In the genomic region with DNA sequence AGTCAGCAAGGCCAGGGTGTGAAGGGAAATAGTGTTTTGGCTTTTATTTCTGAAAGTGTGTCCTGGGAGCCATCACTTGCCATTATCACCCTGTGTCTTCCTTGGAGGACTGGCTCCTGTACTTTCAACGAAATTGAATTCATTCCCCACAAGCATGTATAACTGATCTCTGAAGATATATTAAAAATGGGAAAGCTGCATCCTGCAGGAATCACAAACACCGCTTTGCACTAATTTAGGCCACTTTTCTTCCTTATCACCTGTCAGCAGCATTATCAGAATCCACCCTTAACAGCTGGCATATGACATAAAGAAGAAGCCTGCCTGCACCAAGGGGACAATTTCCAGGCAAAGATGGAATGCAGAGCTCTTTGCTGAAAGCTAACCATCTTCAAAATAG, we compare ENCODE assay signal across 30 cellular contexts. TPM values are rescaled to one million over a fixed set of nuclear protein-coding genes. Genes with fewer than 3 reads are reported as not detected.
DNase-seq lines count a peak whose midpoint lies in the region; ATAC-seq, FAIRE-seq and TF ChIP-seq lines count a peak whose summit lies in the region.
"Had no signal": no experiment of that assay in that cellular context is flagged by ENCODE, and none has a peak within 500 bp of the region (broad histone marks: within the 10 kb centered on the region; RNA-seq: fewer than 3 reads in every experiment).

No MANE protein-coding gene starts in this region.

- H3K4ac ChIP-seq in H9 (ENCODE audit: low read depth, low read length) (no peak overlapping the region), H1 (replicated peaks; ENCODE audit: insufficient read length, low read depth, low read length) (no peak overlapping the region)

- no CpG with 5 or more reads among the region's 2 CpGs for WGBS in H9 (ENCODE audit: extremely low coverage, insufficient read length, low lambda C conversion rate)
- WGBS in SK-N-SH (ENCODE audit: low lambda C conversion rate) = 44% methylated on average over 2 of the region's 2 CpGs
- WGBS in H1 (ENCODE audit: extremely low coverage in 1 of 2, insufficient coverage in 1 of 2, insufficient read length in 1 of 2, insufficient replicate concordance in 2 of 2, low coverage in 1 of 2, low lambda C conversion rate in 2 of 2, missing lambda C conversion rate in 1 of 2), 2 experiments = 92% methylated on average over 2 of the region's 2 CpGs; no CpG with 5 or more reads in 1 of the 2 experiments

- TF ChIP-seq EP300 in SK-N-SH (IDR thresholded peaks at IDR 0.05; ENCODE audit: borderline replicate concordance in 1 of 2, low read depth in 1 of 2, low read length in 1 of 2) = peak in 1 of 2 experiments; percentile 97; a peak in 2 of 4 replicates
- no peak for TF ChIP-seq EP300 in H1 (IDR thresholded peaks at IDR 0.05; ENCODE audit: borderline replicate concordance in 1 of 2, low read depth in 2 of 2, low read length in 2 of 2)

- no peak for TF ChIP-seq POLR2A in H1 (IDR thresholded peaks at IDR 0.05; ENCODE audit: control extremely low read depth in 1 of 2, low read depth in 2 of 2, low read length in 2 of 2)

- H3K27ac ChIP-seq in H9 (ENCODE audit: insufficient read length, low read depth, low read length) (no peak overlapping the region), SK-N-SH (ENCODE audit: low read depth in 2 of 2, low read length in 1 of 2) (peak overlapping the region in 1 of 2 experiments; percentile 71; a peak in 2 of 4 replicates), H1 (ENCODE audit: low read depth, low read length) (no peak overlapping the region), osteoblast (ENCODE audit: low read depth, low read length) (no peak overlapping the region)
- H3K27ac ChIP-seq: BLaER1 treated with 17β-estradiol and CSF1 and Interleukin-3, amounts not matched to agents 10 nM and 100 nM; C4-2B had no signal

- H2AK5ac ChIP-seq in H9 (ENCODE audit: insufficient read length, low read length) = peak overlapping the region; percentile 66
- peak overlapping the region; percentile 82; the same call in 1 of the 2 replicates for H2AK5ac ChIP-seq in H1 (ENCODE audit: low read depth, low read length)

- H3T11ph ChIP-seq in H9 (ENCODE audit: low read length) = no peak overlapping the region

- H4K5ac ChIP-seq in H9 (ENCODE audit: insufficient read length, low read depth, low read length) (no peak overlapping the region), H1 (ENCODE audit: insufficient read length, low read depth, low read length) (no peak overlapping the region)

- H3K4me3 Mint-ChIP-seq in H9 = no peak overlapping the region
- H3K4me3 Mint-ChIP-seq in activated CD4-positive, alpha-beta T cell treated with anti-CD3 and anti-CD28 coated beads for 36 hours = no peak overlapping the region
- no peak overlapping the region for H3K4me3 Mint-ChIP-seq in stimulated activated memory B cell treated with anti-CD40 and anti-IgM and Interleukin-4, amounts not matched to agents 10 μg/mL and 1 μg/mL and 100 μg/mL, for 72 hours
- H3K4me3 Mint-ChIP-seq in WTC11 = no peak overlapping the region
- H3K4me3 Mint-ChIP-seq: CD4-positive, alpha-beta memory T cell; CD4-positive, CD25-positive, alpha-beta regulatory T cell; CD8-positive, alpha-beta memory T cell had no signal

- H2BK5ac ChIP-seq in H9 (ENCODE audit: insufficient read length, low read length) (no peak overlapping the region), H1 (ENCODE audit: low read depth, low read length) (no peak overlapping the region; the same call in 1 of the 2 replicates)

- intact Hi-C loops in activated CD4-positive, alpha-beta T cell treated with anti-CD3 and anti-CD28 coated beads for 36 hours (cut with DNase I, micrococcal nuclease) = no loop called here

- peaks cover 0 to 2% (median 0%) of the 10 kb centered on the region in 3 experiments; a peak in 3 of 7 replicates for H3K36me3 Mint-ChIP-seq in H9 (ENCODE audit: insufficient read depth in 1 of 3, low read depth in 3 of 3)
- no peaks in the 10 kb centered on the region for H3K36me3 Mint-ChIP-seq in activated CD4-positive, alpha-beta T cell treated with anti-CD3 and anti-CD28 coated beads for 36 hours (ENCODE audit: low read depth)
- no peaks in the 10 kb centered on the region for H3K36me3 Mint-ChIP-seq in stimulated activated memory B cell treated with anti-CD40 and anti-IgM and Interleukin-4, amounts not matched to agents 10 μg/mL and 1 μg/mL and 100 μg/mL, for 72 hours
- no peaks in the 10 kb centered on the region; the same call in 1 of the 2 replicates for H3K36me3 Mint-ChIP-seq in WTC11
- H3K36me3 Mint-ChIP-seq: CD4-positive, alpha-beta memory T cell; CD4-positive, CD25-positive, alpha-beta regulatory T cell; CD8-positive, alpha-beta memory T cell had no signal

- H3K27me3 Mint-ChIP-seq in H9 (ENCODE audit: low read depth) = peaks cover 88% of the 10 kb centered on the region
- peaks cover 8% of the 10 kb centered on the region for H3K27me3 Mint-ChIP-seq in activated CD4-positive, alpha-beta T cell treated with anti-CD3 and anti-CD28 coated beads for 36 hours
- H3K27me3 Mint-ChIP-seq in stimulated activated memory B cell treated with anti-CD40 and anti-IgM and Interleukin-4, amounts not matched to agents 10 μg/mL and 1 μg/mL and 100 μg/mL, for 72 hours = no peaks in the 10 kb centered on the region
- H3K27me3 Mint-ChIP-seq in WTC11 (ENCODE audit: low read depth) = peaks cover 73% of the 10 kb centered on the region
- H3K27me3 Mint-ChIP-seq: CD4-positive, CD25-positive, alpha-beta regulatory T cell; CD8-positive, alpha-beta memory T cell had no signal

- H3K14ac ChIP-seq in H9 (ENCODE audit: insufficient read depth, low read length) = no peak overlapping the region
- no peak overlapping the region for H3K14ac ChIP-seq in H1 (ENCODE audit: insufficient read length)

- H3K9me2 ChIP-seq in SK-N-SH = no peaks in the 10 kb centered on the region

- H3K9me3 Mint-ChIP-seq in H9 = peaks cover 0 to 2% of the 10 kb centered on the region in 2 experiments; a peak in 1 of 5 replicates
- H3K9me3 Mint-ChIP-seq in activated CD4-positive, alpha-beta T cell treated with anti-CD3 and anti-CD28 coated beads for 36 hours (ENCODE audit: low read depth) = no peaks in the 10 kb centered on the region
- peaks cover 2% of the 10 kb centered on the region for H3K9me3 Mint-ChIP-seq in stimulated activated memory B cell treated with anti-CD40 and anti-IgM and Interleukin-4, amounts not matched to agents 10 μg/mL and 1 μg/mL and 100 μg/mL, for 72 hours
- no peaks in the 10 kb centered on the region; the same call in 1 of the 2 replicates for H3K9me3 Mint-ChIP-seq in WTC11

- H3K18ac ChIP-seq in H9 (ENCODE audit: insufficient read length, low read depth, low read length) (no peak overlapping the region), H1 (ENCODE audit: extremely low read depth, low read length) (no peak overlapping the region)

- H4K20me1 ChIP-seq in H9 (ENCODE audit: control insufficient read depth, insufficient read depth, insufficient read length) (no peaks in the 10 kb centered on the region), SK-N-SH (ENCODE audit: insufficient read depth) (no peaks in the 10 kb centered on the region), H1 (replicated peaks in 1 of 2; ENCODE audit: control insufficient read depth in 1 of 2, insufficient read depth in 2 of 2, low read length in 2 of 2) (no peaks in the 10 kb centered on the region), osteoblast (ENCODE audit: insufficient read depth, low read length) (no peaks in the 10 kb centered on the region)
- H4K20me1 ChIP-seq: BLaER1 treated with 17β-estradiol and CSF1 and Interleukin-3, amounts not matched to agents 10 nM and 100 nM had no signal

- H2BK12ac ChIP-seq in H9 (ENCODE audit: insufficient read length, low read depth, low read length) = peak overlapping the region; percentile 7
- H2BK12ac ChIP-seq in H1 (ENCODE audit: low read depth, low read length) = peak overlapping the region; percentile 41

- H3K23me2 ChIP-seq in H9 (ENCODE audit: insufficient read length, low read depth, low read length, poor library complexity, severe bottlenecking) = no peaks in the 10 kb centered on the region
- H3K23me2 ChIP-seq in H1 (ENCODE audit: low read depth, low read length) = no peaks in the 10 kb centered on the region

- POLR2A ChIA-PET in SK-N-SH (lab: Yijun Ruan, JAX) = interaction anchor here (1.7 to 2.0 kb wide), 2 partner anchors 38 to 56 kb away, joined by 5 to 7 read pairs; a partner anchor contains a TSS
- POLR2A ChIA-PET in H1 (lab: Charles Lee; ENCODE audit: partially characterized antibody) = no interaction called here
- POLR2A ChIA-PET in activated CD4-positive, alpha-beta T cell treated with anti-CD3 and anti-CD28 coated beads for 36 hours (lab: Charles Lee) = no interaction called here
- POLR2A ChIA-PET in WTC11 (lab: Charles Lee) = no interaction called here

- H3K79me2 ChIP-seq in H9 (ENCODE audit: insufficient read depth, low read length) = no peaks in the 10 kb centered on the region; the same call in 1 of the 2 replicates
- no peaks in the 10 kb centered on the region for H3K79me2 ChIP-seq in SK-N-SH (ENCODE audit: insufficient read depth)
- H3K79me2 ChIP-seq in H1 (ENCODE audit: control insufficient read depth in 1 of 2, insufficient read depth in 2 of 2, low read length in 2 of 2) = no peaks in the 10 kb centered on the region
- H3K79me2 ChIP-seq in osteoblast (ENCODE audit: insufficient read depth, low read length) = no peaks in the 10 kb centered on the region

- H3K79me1 ChIP-seq in H9 (ENCODE audit: insufficient read depth, low read depth, low read length, poor library complexity, severe bottlenecking) = no peaks in the 10 kb centered on the region
- H3K79me1 ChIP-seq in H1 (ENCODE audit: low read depth, low read length) = no peaks in the 10 kb centered on the region

- H3F3A ChIP-seq in SK-N-SH (replicated peaks; ENCODE audit: insufficient read depth) = no peaks in the 10 kb centered on the region

- no peak overlapping the region for H2BK20ac ChIP-seq in H9 (ENCODE audit: low read depth, low read length, poor library complexity, severe bottlenecking)
- H2BK20ac ChIP-seq in H1 (ENCODE audit: low read length) = no peak overlapping the region; the same call in 1 of the 2 replicates

- H3K23ac ChIP-seq in H9 (ENCODE audit: insufficient read length, low read depth, low read length) = no peak overlapping the region
- H3K23ac ChIP-seq in H1 (ENCODE audit: insufficient read length) = no peak overlapping the region

- H3K27ac Mint-ChIP-seq in H9 = peak overlapping the region in 1 of 3 experiments; percentile 68; a peak in 1 of 7 replicates
- H3K27ac Mint-ChIP-seq in activated CD4-positive, alpha-beta T cell treated with anti-CD3 and anti-CD28 coated beads for 36 hours = no peak overlapping the region
- H3K27ac Mint-ChIP-seq in stimulated activated memory B cell treated with anti-CD40 and anti-IgM and Interleukin-4, amounts not matched to agents 10 μg/mL and 1 μg/mL and 100 μg/mL, for 72 hours = no peak overlapping the region
- no peak overlapping the region for H3K27ac Mint-ChIP-seq in WTC11
- H3K27ac Mint-ChIP-seq: CD4-positive, alpha-beta memory T cell; CD4-positive, CD25-positive, alpha-beta regulatory T cell; CD8-positive, alpha-beta memory T cell had no signal

- H3K4me3 ChIP-seq in SK-N-SH (ENCODE audit: low read depth in 2 of 2, low read length in 1 of 2) (no peak overlapping the region), H1 (ENCODE audit: extremely low read depth in 1 of 4, insufficient read depth in 2 of 4, low read depth in 3 of 4, low read length in 4 of 4) (no peak overlapping the region), osteoblast (ENCODE audit: insufficient read depth, low read length) (no peak overlapping the region)
- H3K4me3 ChIP-seq: BLaER1 treated with 17β-estradiol and CSF1 and Interleukin-3, amounts not matched to agents 10 nM and 100 nM; GM12878 had no signal

- peaks cover 21% of the 10 kb centered on the region; the same call in 1 of the 2 replicates for H3K4me1 ChIP-seq in H9 (ENCODE audit: insufficient read depth, low read length)
- H3K4me1 ChIP-seq in SK-N-SH (ENCODE audit: control insufficient read depth in 1 of 2, insufficient read depth in 2 of 2, low read depth in 1 of 2, low read length in 1 of 2) = peaks cover 0 to 36% of the 10 kb centered on the region in 2 experiments; a peak in 2 of 4 replicates
- H3K4me1 ChIP-seq in H1 (replicated peaks in 1 of 4; ENCODE audit: control insufficient read depth in 3 of 4, insufficient read depth in 4 of 4, low read length in 3 of 4) = peaks cover 13 to 35% (median 25%) of the 10 kb centered on the region in 4 experiments
- H3K4me1 ChIP-seq in osteoblast (ENCODE audit: insufficient read depth, low read length) = no peaks in the 10 kb centered on the region
- H3K4me1 ChIP-seq: BLaER1 treated with 17β-estradiol and CSF1 and Interleukin-3, amounts not matched to agents 10 nM and 100 nM had no signal

- H2AFZ ChIP-seq in H9 (ENCODE audit: low read length) (no peak overlapping the region), SK-N-SH (ENCODE audit: low read depth) (no peak overlapping the region), H1 (ENCODE audit: low read length) (no peak overlapping the region), osteoblast (ENCODE audit: low read length) (no peak overlapping the region)

- H4K8ac ChIP-seq in H9 (replicated peaks; ENCODE audit: insufficient read length, low read depth, low read length) (no peak overlapping the region), H1 (ENCODE audit: extremely low read depth, insufficient read depth, low read length) (no peak overlapping the region)

- peak; percentile 10 for TF ChIP-seq RAD21 in SK-N-SH (IDR thresholded peaks at IDR 0.05; ENCODE audit: low read length)
- no peak for TF ChIP-seq RAD21 in H1 (IDR thresholded peaks at IDR 0.05 in 1 of 2, conservative IDR thresholded peaks at IDR 0.05 in 1 of 2; ENCODE audit: low read depth in 2 of 2, low read length in 2 of 2)

- H3K4me1 Mint-ChIP-seq in H9 = peaks cover 42 to 49% of the 10 kb centered on the region in 2 experiments
- H3K4me1 Mint-ChIP-seq in activated CD4-positive, alpha-beta T cell treated with anti-CD3 and anti-CD28 coated beads for 36 hours = no peaks in the 10 kb centered on the region
- no peaks in the 10 kb centered on the region for H3K4me1 Mint-ChIP-seq in stimulated activated memory B cell treated with anti-CD40 and anti-IgM and Interleukin-4, amounts not matched to agents 10 μg/mL and 1 μg/mL and 100 μg/mL, for 72 hours
- H3K4me1 Mint-ChIP-seq in WTC11 = peaks cover 48% of the 10 kb centered on the region
- H3K4me1 Mint-ChIP-seq: CD4-positive, alpha-beta memory T cell; CD4-positive, CD25-positive, alpha-beta regulatory T cell; CD8-positive, alpha-beta memory T cell had no signal

- H4K91ac ChIP-seq in H9 (ENCODE audit: insufficient read length, low read depth, low read length) (no peak overlapping the region), H1 (replicated peaks; ENCODE audit: insufficient read length, low read length) (peak overlapping the region; percentile 20)

- H3K56ac ChIP-seq in H9 (ENCODE audit: insufficient read length, low read depth, low read length) (no peak overlapping the region), H1 (replicated peaks; ENCODE audit: insufficient read length, low read depth, low read length) (no peak overlapping the region)

- H3K9me3 ChIP-seq in H9 (ENCODE audit: control insufficient read depth, low read depth, low read length) (no peaks in the 10 kb centered on the region), SK-N-SH (no peaks in the 10 kb centered on the region), H1 (ENCODE audit: insufficient read depth in 2 of 2, low read depth in 1 of 2, low read length in 1 of 2) (0 out of 4 replicates have a peak, but pooled peaks cover 2 to 3% of the 10 kb centered on the region in 2 experiments), osteoblast (ENCODE audit: low read depth, low read length) (no peaks in the 10 kb centered on the region)
- H3K9me3 ChIP-seq: BLaER1 treated with 17β-estradiol and CSF1 and Interleukin-3, amounts not matched to agents 10 nM and 100 nM had no signal

- ATAC-seq in activated CD4-positive, alpha-beta T cell treated with anti-CD3 and anti-CD28 coated beads for 36 hours = no peak
- no peak for ATAC-seq in stimulated activated memory B cell treated with anti-CD40 and anti-IgM and Interleukin-4, amounts not matched to agents 10 μg/mL and 1 μg/mL and 100 μg/mL, for 72 hours
- no peak for ATAC-seq in WTC11
- no peak for ATAC-seq in HG02870 (IDR thresholded peaks at IDR 0.05; ENCODE audit: unreplicated experiment)
- ATAC-seq: GM12878 had no signal

- H2BK15ac ChIP-seq in H9 (ENCODE audit: low read depth, low read length) = no peak overlapping the region
- no peak overlapping the region for H2BK15ac ChIP-seq in H1 (ENCODE audit: low read length)

- FAIRE-seq in H1 (lab: Jason Lieb, UNC) = no peak
- FAIRE-seq: A204.1, GM12878, GM12892, GM18507 had no signal

- no peak for DNase-seq in H9
- DNase-seq in SK-N-SH = peak; percentile 53
- no peak for DNase-seq in H1 (ENCODE audit: low read depth in 1 of 2, low spot score in 2 of 2)
- DNase-seq in osteoblast (ENCODE audit: insufficient read length, low spot score, missing footprints) = peak; percentile 25
- no peak for DNase-seq in activated CD4-positive, alpha-beta T cell treated with anti-CD3 and anti-CD28 coated beads for 36 hours
- DNase-seq in WTC11 (ENCODE audit: low spot score) = no peak
- DNase-seq: 8988T; ACHN; CD4-positive, alpha-beta memory T cell; CD4-positive, CD25-positive, alpha-beta regulatory T cell; CD8-positive, alpha-beta memory T cell; COR-L47; DMS 273 treated with DMSO at 0.1 percent for 48 hours; DMS153; DMS53; DMS79; DND-41; EL; GDM1 had no signal

- CTCF ChIA-PET in SK-N-SH (lab: Yijun Ruan, JAX) (interaction anchor here (1.0 to 5.5 kb wide), 11 partner anchors 10 to 163 kb away, joined by 3 to 36 read pairs (median 4); no protein-coding TSS in a partner anchor), H1 (lab: Charles Lee; ENCODE audit: partially characterized antibody) (interaction anchor here (0.9 to 4.0 kb wide), 6 partner anchors 10 to 162 kb away, joined by 3 to 15 read pairs (median 4); no protein-coding TSS in a partner anchor), WTC11 (lab: Charles Lee) (no interaction called here)
- CTCF ChIA-PET in activated CD4-positive, alpha-beta T cell treated with anti-CD3 and anti-CD28 coated beads for 36 hours (lab: Charles Lee) = interaction anchor here (0.8 kb wide), 1 partner anchor 162 kb away, joined by 3 read pairs; no protein-coding TSS in a partner anchor

- no peak overlapping the region for H3K9ac ChIP-seq in H9 (ENCODE audit: extremely low read depth, insufficient read length, low read length)
- H3K9ac ChIP-seq in SK-N-SH = no peak overlapping the region
- H3K9ac ChIP-seq in H1 (replicated peaks in 1 of 4; ENCODE audit: extremely low read depth in 1 of 4, low read depth in 3 of 4, low read length in 3 of 4) = no peak overlapping the region
- H3K9ac ChIP-seq: BLaER1 treated with 17β-estradiol and CSF1 and Interleukin-3, amounts not matched to agents 10 nM and 100 nM had no signal

- no peak overlapping the region for H3K4me2 ChIP-seq in H9 (ENCODE audit: insufficient read depth, insufficient read length, low read length)
- H3K4me2 ChIP-seq in SK-N-SH = no peak overlapping the region
- H3K4me2 ChIP-seq in H1 (ENCODE audit: insufficient read depth in 1 of 2, low read depth in 2 of 2, low read length in 2 of 2) = no peak overlapping the region
- H3K4me2 ChIP-seq in osteoblast (ENCODE audit: insufficient read depth, low read length) = no peak overlapping the region
- H3K4me2 ChIP-seq: BLaER1 treated with 17β-estradiol and CSF1 and Interleukin-3, amounts not matched to agents 10 nM and 100 nM had no signal

- no peak for TF ChIP-seq CTCF in H9 (conservative IDR thresholded peaks at IDR 0.05)
- TF ChIP-seq CTCF in SK-N-SH (IDR thresholded peaks at IDR 0.05) = no peak
- TF ChIP-seq CTCF in H1 (IDR thresholded peaks at IDR 0.05; ENCODE audit: control extremely low read depth in 1 of 3, insufficient read depth in 1 of 3, low read depth in 1 of 3, low read length in 3 of 3) = no peak
- TF ChIP-seq CTCF in osteoblast (IDR thresholded peaks at IDR 0.05; ENCODE audit: extremely low read depth, low read depth, low read length) = no peak
- TF ChIP-seq CTCF in WTC11 (IDR thresholded peaks at IDR 0.05) = no peak

- H3K27me3 ChIP-seq in H9 (ENCODE audit: insufficient read depth, low read length) (peaks cover 7% of the 10 kb centered on the region; the same call in 1 of the 2 replicates), SK-N-SH (ENCODE audit: insufficient read depth) (no peaks in the 10 kb centered on the region), H1 (replicated peaks in 1 of 4; ENCODE audit: control insufficient read depth in 3 of 4, extremely low read depth in 1 of 4, insufficient read depth in 3 of 4, low read length in 3 of 4) (peaks cover 0 to 30% (median 16%) of the 10 kb centered on the region in 4 experiments; a peak in 6 of 7 replicates), osteoblast (ENCODE audit: insufficient read depth, low read length) (peaks cover 21% of the 10 kb centered on the region)
- H3K27me3 ChIP-seq: BLaER1 treated with 17β-estradiol and CSF1 and Interleukin-3, amounts not matched to agents 10 nM and 100 nM had no signal

- H2BK120ac ChIP-seq in H9 (ENCODE audit: low read depth, low read length, poor library complexity, severe bottlenecking) (no peak overlapping the region), H1 (replicated peaks; ENCODE audit: low read depth, low read length) (no peak overlapping the region)

- H3K36me3 ChIP-seq in SK-N-SH (replicated peaks in 1 of 2; ENCODE audit: control insufficient read depth in 1 of 2, insufficient read depth in 2 of 2, low read length in 1 of 2) (no peaks in the 10 kb centered on the region), H1 (ENCODE audit: control insufficient read depth in 2 of 4, insufficient read depth in 4 of 4, low read length in 3 of 4) (no peaks in the 10 kb centered on the region), osteoblast (ENCODE audit: insufficient read depth, low read length) (no peaks in the 10 kb centered on the region)
- H3K36me3 ChIP-seq: BLaER1 treated with 17β-estradiol and CSF1 and Interleukin-3, amounts not matched to agents 10 nM and 100 nM had no signal

RNA-seq across cellular contexts. Expression of a gene that starts 56.2 kb away (rescaled TPM):
- total RNA-seq in H9 (2021) = 0.35 and 0.42 TPM in 2 replicates
- polyA plus RNA-seq in SK-N-SH (2012; rRNA removed) = 4.8 and 10.1 TPM in 2 replicates
- polyA plus RNA-seq in SK-N-SH (2012; cell fraction: cytosol; rRNA removed) = 7.1 and 11.5 TPM in 2 replicates
- 5.4 and 8.7 TPM in 2 replicates for polyA plus RNA-seq in SK-N-SH (2012; cell fraction: nucleus; rRNA removed)
- total RNA-seq in H1 (2021; fragmentation: NEBNext Ultra II Directional; extraction: Animal tissue kit (Norgen Biotek cat#: 25700)) = 0.22 and 0.31 TPM in 2 replicates
- 0.66 and 1.9 TPM in 2 replicates for polyA plus RNA-seq in H1 (2011; rRNA removed)
- 1.2 TPM for polyA plus RNA-seq in H1 (2011; cell fraction: cytosol; rRNA removed)
- polyA plus RNA-seq in H1 (2011; cell fraction: nucleus; rRNA removed) = 1.6 TPM
- 0.50 to 1.0 TPM (median 0.89 TPM) in 4 replicates for polyA plus RNA-seq in H1 (2012, experiment 1 of 2)
- 1.2 TPM for polyA plus RNA-seq in H1 (2012, experiment 2 of 2)
- 0.41 TPM for polyA plus RNA-seq in H1 (2013, experiment 1 of 2)
- polyA plus RNA-seq in H1 (2013, experiment 2 of 2) = 0.35 TPM
- 0.44 and 0.54 TPM in 2 replicates for polyA minus RNA-seq in H1 (2011; rRNA and poly(A)+ RNA removed)
- not detected for polyA minus RNA-seq in H1 (2011; cell fraction: cytosol; rRNA and poly(A)+ RNA removed)
- polyA minus RNA-seq in H1 (2011; cell fraction: nucleus; rRNA and poly(A)+ RNA removed) = not detected
- under 0.01 and 0.29 TPM in 2 replicates for total RNA-seq in osteoblast
- not detected for total RNA-seq in activated CD4-positive, alpha-beta T cell treated with anti-CD3 and anti-CD28 coated beads for 36 hours
- total RNA-seq in WTC11 (2021) = 0.11 to 0.37 TPM (median 0.31 TPM) in 3 replicates
- total RNA-seq: A673; CD4-positive, alpha-beta memory T cell; CD4-positive, CD25-positive, alpha-beta regulatory T cell; CD8-positive, alpha-beta memory T cell; Daoy; G401 had no signal
- polyA plus RNA-seq: CD4-positive, alpha-beta memory T cell; CD4-positive, CD25-positive, alpha-beta regulatory T cell; CD8-positive, alpha-beta memory T cell had no signal

Comparison
In these comparisons a context has a peak if more than half of its experiments do, and no peak if none do; other contexts are left out.
1. DNase-seq: peak in SK-N-SH (single experiment) and osteoblast (single experiment); none in H9 (single experiment), H1 (0 of 2), activated CD4-positive, alpha-beta T cell treated with anti-CD3 and anti-CD28 coated beads for 36 hours (single experiment) and WTC11 (single experiment).